In the genomic region with DNA sequence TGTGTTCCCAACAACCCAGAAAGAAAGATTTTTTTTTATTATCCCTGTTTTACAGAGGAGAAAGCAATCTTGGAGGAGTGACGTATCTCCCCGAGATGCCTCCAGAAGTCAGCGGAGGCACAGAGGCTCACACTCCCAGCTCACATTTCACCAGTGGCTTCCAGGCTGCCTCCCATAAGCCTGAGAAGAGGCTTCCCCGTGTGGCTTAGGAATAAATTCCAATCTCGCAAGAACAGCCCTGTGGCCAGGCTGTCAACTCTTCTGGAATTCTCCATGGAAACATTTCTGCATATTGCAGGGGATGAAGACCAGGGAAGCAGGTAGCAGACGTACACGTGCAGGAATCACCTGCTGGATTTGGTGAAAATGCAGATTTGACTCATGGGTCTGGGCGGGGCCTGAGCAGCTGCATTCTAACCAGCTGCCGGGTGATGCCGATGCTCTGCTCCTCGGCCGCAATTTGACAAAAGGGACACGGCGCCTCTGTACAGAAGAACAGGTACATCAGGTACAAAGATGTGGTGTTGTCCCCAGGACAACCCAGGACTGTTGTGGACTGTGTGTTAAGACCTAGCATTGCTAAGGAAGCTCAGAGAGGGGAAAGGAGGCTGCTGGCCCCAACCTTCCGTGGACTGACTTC, we compare ENCODE assay signal across 25 cellular contexts.
A peak's percentile ranks its signal among the peaks of the same experiment; 100 is the strongest.
DNase-seq lines count a peak whose midpoint lies in the region; ATAC-seq, FAIRE-seq and TF ChIP-seq lines count a peak whose summit lies in the region.
"Had no signal": no experiment of that assay in that cellular context is flagged by ENCODE, and none has a peak within 500 bp of the region (broad histone marks: within the 10 kb centered on the region; RNA-seq: fewer than 3 reads in every experiment).

No MANE protein-coding gene starts in this region.

- peak; percentile 30 for DNase-seq in NCI-H510A treated with DMSO at 0.1 percent for 48 hours (lab: John Stamatoyannopoulos, UW)
- DNase-seq in NCI-H510A (lab: John Stamatoyannopoulos, UW), result no peak
- peak; percentile 59 for DNase-seq in islet precursor cell
- DNase-seq in ureter (ENCODE audit: low spot score), result peak; percentile 27
- no peak for DNase-seq in WTC11 (ENCODE audit: low spot score)
- no peak for DNase-seq in small intestine
- DNase-seq: activated CD4-positive, alpha-beta T cell treated with anti-CD3 and anti-CD28 coated beads, Interleukin-2, amount 50 U/mL, for 48 hours; activated T-cell treated with anti-CD3 and anti-CD28 coated beads, Interleukin-2, amount 50 U/mL, for 4 hours; dermis blood vessel endothelial cell; EL; immature natural killer cell; NCI-H1930; stimulated activated CD4-positive, alpha-beta T cell treated with anti-CD3 and anti-CD28 coated beads, Interleukin-15, amount 100 ng/mL, for 24 hours; stimulated activated naive B cell treated with anti-CD40 and anti-IgM and Interleukin-4, amounts not matched to agents 10 μg/mL and 1 μg/mL and 100 μg/mL, for 72 hours; upper lobe of right lung had no signal

- peaks cover 3% of the 10 kb centered on the region for H3K9me3 Mint-ChIP-seq in WTC11
- H3K9me3 Mint-ChIP-seq: immature natural killer cell, T-cell had no signal

- POLR2A ChIA-PET in WTC11 (lab: Charles Lee), result no interaction called here

- WGBS in small intestine, 3 donors, result 92 to 93% (median 93%) methylated on average over 15 of the region's 15 CpGs

- peaks cover 16% of the 10 kb centered on the region for H3K4me1 Mint-ChIP-seq in WTC11

- no peak overlapping the region for H3K4me3 Mint-ChIP-seq in WTC11
- H3K4me3 Mint-ChIP-seq: activated T-cell treated with anti-CD3 and anti-CD28 coated beads, Interleukin-2, amount 50 U/mL, for 4 hours; brain; CD8-positive, alpha-beta T cell; immature natural killer cell; naive thymus-derived CD8-positive, alpha-beta T cell; stimulated activated naive B cell treated with anti-CD40 and anti-IgM and Interleukin-4, amounts not matched to agents 10 μg/mL and 1 μg/mL and 100 μg/mL, for 72 hours; T-cell had no signal

- H3K27ac ChIP-seq in OCI-LY1 (ENCODE audit: low read depth, low read length, poor library complexity, severe bottlenecking), result peak overlapping the region; percentile 75
- H3K27ac ChIP-seq in small intestine (ENCODE audit: low read depth in 1 of 2, low read length in 1 of 2), result no peak overlapping the region
- H3K27ac ChIP-seq: epithelial cell of prostate, prostate gland, upper lobe of right lung had no signal

- TF ChIP-seq CTCF in OCI-LY1 (IDR thresholded peaks at IDR 0.05; ENCODE audit: low read length), result no peak
- TF ChIP-seq CTCF in WTC11 (IDR thresholded peaks at IDR 0.05), result no peak

- no peaks in the 10 kb centered on the region for H3K9me2 ChIP-seq in OCI-LY1 (ENCODE audit: low read depth, low read length)

- CTCF ChIA-PET in WTC11 (lab: Charles Lee), result no interaction called here

- H3K27me3 ChIP-seq in OCI-LY1 (ENCODE audit: insufficient read depth, low read length) (no peaks in the 10 kb centered on the region), small intestine (ENCODE audit: control insufficient read depth in 2 of 2, insufficient read depth in 2 of 2, low read length in 2 of 2) (no peaks in the 10 kb centered on the region)
- H3K27me3 ChIP-seq: upper lobe of right lung had no signal

- H3K4me2 ChIP-seq in OCI-LY1 (ENCODE audit: low read length), result peak overlapping the region; percentile 4; the same call in 1 of the 2 replicates

- H3K9ac ChIP-seq in OCI-LY1 (ENCODE audit: low read length), result peak overlapping the region; percentile 10; the same call in 1 of the 2 replicates

- no peaks in the 10 kb centered on the region for H3K36me3 Mint-ChIP-seq in WTC11
- H3K36me3 Mint-ChIP-seq: activated naive CD4-positive, alpha-beta T cell treated with anti-CD3 and anti-CD28 coated beads, Interleukin-2, amount 50 U/mL, for 72 hours; brain; CD8-positive, alpha-beta T cell; naive thymus-derived CD8-positive, alpha-beta T cell; T-cell had no signal

- H2AFZ ChIP-seq in OCI-LY1 (ENCODE audit: low read length), result no peak overlapping the region

- no peak overlapping the region for H3K27ac Mint-ChIP-seq in WTC11
- H3K27ac Mint-ChIP-seq: CD8-positive, alpha-beta T cell; naive thymus-derived CD8-positive, alpha-beta T cell; stimulated activated naive B cell treated with anti-CD40 and anti-IgM and Interleukin-4, amounts not matched to agents 10 μg/mL and 1 μg/mL and 100 μg/mL, for 72 hours; T-cell had no signal

- H3K27me3 Mint-ChIP-seq in WTC11 (ENCODE audit: low read depth), result no peaks in the 10 kb centered on the region; the same call in 1 of the 2 replicates
- H3K27me3 Mint-ChIP-seq: T-cell had no signal

- peaks cover 68% of the 10 kb centered on the region for H3K36me3 ChIP-seq in OCI-LY1 (ENCODE audit: insufficient read depth, low read length)
- H3K36me3 ChIP-seq in small intestine (ENCODE audit: control insufficient read depth in 2 of 2, insufficient read depth in 2 of 2, low read length in 2 of 2), result no peaks in the 10 kb centered on the region
- H3K36me3 ChIP-seq: prostate gland, upper lobe of right lung had no signal

- H3K79me2 ChIP-seq in OCI-LY1 (ENCODE audit: insufficient read depth, low read length), result no peaks in the 10 kb centered on the region

- H3K4me3 ChIP-seq in OCI-LY1 (ENCODE audit: low read depth, low read length, poor library complexity, severe bottlenecking), result no peak overlapping the region
- no peak overlapping the region for H3K4me3 ChIP-seq in small intestine (ENCODE audit: low read depth in 1 of 2, low read length in 2 of 2)
- H3K4me3 ChIP-seq: prostate gland, upper lobe of right lung had no signal

- H3K4me1 ChIP-seq in OCI-LY1 (ENCODE audit: insufficient read depth, low read length, severe bottlenecking) (peaks cover 71% of the 10 kb centered on the region), small intestine (ENCODE audit: control insufficient read depth in 2 of 2, insufficient read depth in 1 of 2, low read depth in 1 of 2, low read length in 1 of 2) (no peaks in the 10 kb centered on the region)
- H3K4me1 ChIP-seq: upper lobe of right lung had no signal

- no peak for FAIRE-seq in small intestine (lab: Jason Lieb, UNC)
- FAIRE-seq: HTR-8/SVneo had no signal

- ATAC-seq in WTC11 (no peak), GM21360 (IDR thresholded peaks at IDR 0.05; ENCODE audit: unreplicated experiment) (no peak)
- ATAC-seq: activated naive CD4-positive, alpha-beta T cell treated with anti-CD3 and anti-CD28 coated beads, Interleukin-2, amount 50 U/mL, for 72 hours; activated T-cell treated with anti-CD3 and anti-CD28 coated beads, Interleukin-2, amount 50 U/mL, for 4 hours; CD8-positive, alpha-beta T cell; naive thymus-derived CD8-positive, alpha-beta T cell; stimulated activated naive B cell treated with anti-CD40 and anti-IgM and Interleukin-4, amounts not matched to agents 10 μg/mL and 1 μg/mL and 100 μg/mL, for 72 hours; T-cell; upper lobe of right lung had no signal

- no peaks in the 10 kb centered on the region for H4K20me1 ChIP-seq in OCI-LY1 (ENCODE audit: insufficient read depth, low read length)

- no peaks in the 10 kb centered on the region for H3F3A ChIP-seq in OCI-LY1 (ENCODE audit: insufficient read depth, low read length)

- H3K9me3 ChIP-seq in OCI-LY1 (ENCODE audit: low read length) (peaks cover 3% of the 10 kb centered on the region; the same call in 1 of the 2 replicates), small intestine (ENCODE audit: control insufficient read depth, low read depth) (no peaks in the 10 kb centered on the region)
- H3K9me3 ChIP-seq: prostate gland, upper lobe of right lung had no signal

TF ChIP-seq in WTC11, 78 proteins besides CTCF, POLR2A, EP300 and RAD21:
- TF ChIP-seq NR2C2 (CRISPR knock-in tag; IDR thresholded peaks at IDR 0.05) (no peak), ATF1 (CRISPR knock-in tag; IDR thresholded peaks at IDR 0.05) (no peak), ZNF219 (CRISPR knock-in tag; IDR thresholded peaks at IDR 0.05; ENCODE audit: borderline replicate concordance) (no peak), ZNF423 (CRISPR knock-in tag; IDR thresholded peaks at IDR 0.05) (no peak)

Comparison
In these comparisons a context has a peak if more than half of its experiments do, and no peak if none do; other contexts are left out.
1. DNase-seq: peak in NCI-H510A treated with DMSO at 0.1 percent for 48 hours (single experiment), islet precursor cell (single experiment) and ureter (single experiment); none in NCI-H510A (single experiment), WTC11 (single experiment) and small intestine (single experiment).